In the genomic region with DNA sequence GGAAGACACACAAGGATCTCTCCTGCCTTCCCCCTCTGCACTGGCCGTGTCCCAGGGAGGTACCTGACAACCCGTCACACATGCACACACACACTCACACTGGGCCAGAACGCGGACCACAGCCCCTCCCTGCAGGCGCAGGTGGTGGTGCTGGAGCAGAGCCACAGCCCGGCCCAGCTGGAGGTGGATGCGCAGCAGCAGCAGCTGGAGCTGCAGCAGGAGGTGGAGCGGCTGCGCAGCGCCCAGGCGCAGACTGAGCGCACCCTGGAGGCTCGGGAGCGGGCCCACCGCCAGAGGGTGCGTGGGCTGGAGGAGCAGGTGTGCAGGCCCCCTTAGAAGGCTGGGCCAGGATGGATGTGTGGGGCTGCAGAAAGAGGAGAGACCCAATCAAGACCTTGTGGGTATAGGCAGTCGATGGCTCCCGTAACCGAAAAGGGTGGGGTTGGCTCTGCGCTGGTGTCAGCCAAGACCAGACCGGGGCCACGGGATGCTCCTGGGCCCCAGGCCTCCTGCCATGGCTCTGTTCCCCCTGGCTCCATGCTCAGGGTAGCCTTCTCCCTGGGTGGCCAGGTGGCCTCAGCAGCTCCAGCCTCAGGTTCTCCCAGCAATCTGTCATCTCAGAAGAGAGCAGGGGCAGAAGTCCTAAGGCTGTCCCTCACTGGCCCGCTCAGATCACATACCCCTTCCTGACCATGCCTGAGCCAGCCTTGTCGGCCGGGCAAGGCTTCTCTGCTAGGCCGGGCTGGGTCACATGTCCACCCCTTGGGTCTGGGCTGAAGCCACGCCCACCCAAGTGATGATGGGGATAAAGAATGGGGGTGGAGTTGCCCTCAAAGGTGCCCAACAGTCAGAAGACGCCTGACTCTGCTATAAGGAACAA, we compare ENCODE assay signal across 1 cellular context.
TF ChIP-seq lines count a peak whose summit lies in the region.

No MANE protein-coding gene starts in this region.

TF ChIP-seq in GM12878, 131 proteins besides CTCF, POLR2A, EP300 and RAD21:
- TF ChIP-seq ZBED1 (IDR thresholded peaks at IDR 0.05; ENCODE audit: borderline replicate concordance) (no peak), EGR1 (IDR thresholded peaks at IDR 0.05; ENCODE audit: borderline replicate concordance in 1 of 2, low read depth in 2 of 2, low read length in 2 of 2) (no peak), NR2C1 (IDR thresholded peaks at IDR 0.05) (no peak), RCOR1 (conservative IDR thresholded peaks at IDR 0.05; ENCODE audit: low read depth, low read length) (no peak), SMC3 (IDR thresholded peaks at IDR 0.05; ENCODE audit: borderline replicate concordance, low read length) (no peak), MYC (IDR thresholded peaks at IDR 0.05; ENCODE audit: insufficient read depth, insufficient read length, insufficient replicate concordance, low read length, severe bottlenecking) (no peak), POU2F2 (IDR thresholded peaks at IDR 0.05; ENCODE audit: borderline replicate concordance, low read depth, low read length) (no peak), NFYA (IDR thresholded peaks at IDR 0.05; ENCODE audit: borderline replicate concordance, low read depth, low read length) (no peak), TCF3 (IDR thresholded peaks at IDR 0.05; ENCODE audit: borderline replicate concordance, insufficient read depth, low read depth, low read length) (no peak), SIN3A (IDR thresholded peaks at IDR 0.05; ENCODE audit: low read depth, low read length) (no peak), DPF2 (IDR thresholded peaks at IDR 0.05) (no peak)
- TF ChIP-seq, protein P1, sequence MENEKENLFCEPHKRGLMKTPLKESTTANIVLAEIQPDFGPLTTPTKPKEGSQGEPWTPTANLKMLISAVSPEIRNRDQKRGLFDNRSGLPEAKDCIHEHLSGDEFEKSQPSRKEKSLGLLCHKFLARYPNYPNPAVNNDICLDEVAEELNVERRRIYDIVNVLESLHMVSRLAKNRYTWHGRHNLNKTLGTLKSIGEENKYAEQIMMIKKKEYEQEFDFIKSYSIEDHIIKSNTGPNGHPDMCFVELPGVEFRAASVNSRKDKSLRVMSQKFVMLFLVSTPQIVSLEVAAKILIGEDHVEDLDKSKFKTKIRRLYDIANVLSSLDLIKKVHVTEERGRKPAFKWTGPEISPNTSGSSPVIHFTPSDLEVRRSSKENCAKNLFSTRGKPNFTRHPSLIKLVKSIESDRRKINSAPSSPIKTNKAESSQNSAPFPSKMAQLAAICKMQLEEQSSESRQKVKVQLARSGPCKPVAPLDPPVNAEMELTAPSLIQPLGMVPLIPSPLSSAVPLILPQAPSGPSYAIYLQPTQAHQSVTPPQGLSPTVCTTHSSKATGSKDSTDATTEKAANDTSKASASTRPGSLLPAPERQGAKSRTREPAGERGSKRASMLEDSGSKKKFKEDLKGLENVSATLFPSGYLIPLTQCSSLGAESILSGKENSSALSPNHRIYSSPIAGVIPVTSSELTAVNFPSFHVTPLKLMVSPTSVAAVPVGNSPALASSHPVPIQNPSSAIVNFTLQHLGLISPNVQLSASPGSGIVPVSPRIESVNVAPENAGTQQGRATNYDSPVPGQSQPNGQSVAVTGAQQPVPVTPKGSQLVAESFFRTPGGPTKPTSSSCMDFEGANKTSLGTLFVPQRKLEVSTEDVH (IDR thresholded peaks at IDR 0.05; ENCODE audit: low read depth, partially characterized antibody), result no peak
- TF ChIP-seq, protein P2, sequence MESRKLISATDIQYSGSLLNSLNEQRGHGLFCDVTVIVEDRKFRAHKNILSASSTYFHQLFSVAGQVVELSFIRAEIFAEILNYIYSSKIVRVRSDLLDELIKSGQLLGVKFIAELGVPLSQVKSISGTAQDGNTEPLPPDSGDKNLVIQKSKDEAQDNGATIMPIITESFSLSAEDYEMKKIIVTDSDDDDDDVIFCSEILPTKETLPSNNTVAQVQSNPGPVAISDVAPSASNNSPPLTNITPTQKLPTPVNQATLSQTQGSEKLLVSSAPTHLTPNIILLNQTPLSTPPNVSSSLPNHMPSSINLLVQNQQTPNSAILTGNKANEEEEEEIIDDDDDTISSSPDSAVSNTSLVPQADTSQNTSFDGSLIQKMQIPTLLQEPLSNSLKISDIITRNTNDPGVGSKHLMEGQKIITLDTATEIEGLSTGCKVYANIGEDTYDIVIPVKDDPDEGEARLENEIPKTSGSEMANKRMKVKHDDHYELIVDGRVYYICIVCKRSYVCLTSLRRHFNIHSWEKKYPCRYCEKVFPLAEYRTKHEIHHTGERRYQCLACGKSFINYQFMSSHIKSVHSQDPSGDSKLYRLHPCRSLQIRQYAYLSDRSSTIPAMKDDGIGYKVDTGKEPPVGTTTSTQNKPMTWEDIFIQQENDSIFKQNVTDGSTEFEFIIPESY (IDR thresholded peaks at IDR 0.05), result no peak
- TF ChIP-seq, protein P3, sequence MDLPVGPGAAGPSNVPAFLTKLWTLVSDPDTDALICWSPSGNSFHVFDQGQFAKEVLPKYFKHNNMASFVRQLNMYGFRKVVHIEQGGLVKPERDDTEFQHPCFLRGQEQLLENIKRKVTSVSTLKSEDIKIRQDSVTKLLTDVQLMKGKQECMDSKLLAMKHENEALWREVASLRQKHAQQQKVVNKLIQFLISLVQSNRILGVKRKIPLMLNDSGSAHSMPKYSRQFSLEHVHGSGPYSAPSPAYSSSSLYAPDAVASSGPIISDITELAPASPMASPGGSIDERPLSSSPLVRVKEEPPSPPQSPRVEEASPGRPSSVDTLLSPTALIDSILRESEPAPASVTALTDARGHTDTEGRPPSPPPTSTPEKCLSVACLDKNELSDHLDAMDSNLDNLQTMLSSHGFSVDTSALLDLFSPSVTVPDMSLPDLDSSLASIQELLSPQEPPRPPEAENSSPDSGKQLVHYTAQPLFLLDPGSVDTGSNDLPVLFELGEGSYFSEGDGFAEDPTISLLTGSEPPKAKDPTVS (IDR thresholded peaks at IDR 0.05; ENCODE audit: low read depth, low read length), result no peak
- TF ChIP-seq, protein P4, sequence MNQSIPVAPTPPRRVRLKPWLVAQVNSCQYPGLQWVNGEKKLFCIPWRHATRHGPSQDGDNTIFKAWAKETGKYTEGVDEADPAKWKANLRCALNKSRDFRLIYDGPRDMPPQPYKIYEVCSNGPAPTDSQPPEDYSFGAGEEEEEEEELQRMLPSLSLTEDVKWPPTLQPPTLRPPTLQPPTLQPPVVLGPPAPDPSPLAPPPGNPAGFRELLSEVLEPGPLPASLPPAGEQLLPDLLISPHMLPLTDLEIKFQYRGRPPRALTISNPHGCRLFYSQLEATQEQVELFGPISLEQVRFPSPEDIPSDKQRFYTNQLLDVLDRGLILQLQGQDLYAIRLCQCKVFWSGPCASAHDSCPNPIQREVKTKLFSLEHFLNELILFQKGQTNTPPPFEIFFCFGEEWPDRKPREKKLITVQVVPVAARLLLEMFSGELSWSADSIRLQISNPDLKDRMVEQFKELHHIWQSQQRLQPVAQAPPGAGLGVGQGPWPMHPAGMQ (IDR thresholded peaks at IDR 0.05; ENCODE audit: borderline replicate concordance), result no peak
- TF ChIP-seq, protein P5, sequence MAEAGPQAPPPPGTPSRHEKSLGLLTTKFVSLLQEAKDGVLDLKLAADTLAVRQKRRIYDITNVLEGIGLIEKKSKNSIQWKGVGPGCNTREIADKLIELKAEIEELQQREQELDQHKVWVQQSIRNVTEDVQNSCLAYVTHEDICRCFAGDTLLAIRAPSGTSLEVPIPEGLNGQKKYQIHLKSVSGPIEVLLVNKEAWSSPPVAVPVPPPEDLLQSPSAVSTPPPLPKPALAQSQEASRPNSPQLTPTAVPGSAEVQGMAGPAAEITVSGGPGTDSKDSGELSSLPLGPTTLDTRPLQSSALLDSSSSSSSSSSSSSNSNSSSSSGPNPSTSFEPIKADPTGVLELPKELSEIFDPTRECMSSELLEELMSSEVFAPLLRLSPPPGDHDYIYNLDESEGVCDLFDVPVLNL (IDR thresholded peaks at IDR 0.05; ENCODE audit: low read depth, low read length), result no peak
- TF ChIP-seq, protein P6, sequence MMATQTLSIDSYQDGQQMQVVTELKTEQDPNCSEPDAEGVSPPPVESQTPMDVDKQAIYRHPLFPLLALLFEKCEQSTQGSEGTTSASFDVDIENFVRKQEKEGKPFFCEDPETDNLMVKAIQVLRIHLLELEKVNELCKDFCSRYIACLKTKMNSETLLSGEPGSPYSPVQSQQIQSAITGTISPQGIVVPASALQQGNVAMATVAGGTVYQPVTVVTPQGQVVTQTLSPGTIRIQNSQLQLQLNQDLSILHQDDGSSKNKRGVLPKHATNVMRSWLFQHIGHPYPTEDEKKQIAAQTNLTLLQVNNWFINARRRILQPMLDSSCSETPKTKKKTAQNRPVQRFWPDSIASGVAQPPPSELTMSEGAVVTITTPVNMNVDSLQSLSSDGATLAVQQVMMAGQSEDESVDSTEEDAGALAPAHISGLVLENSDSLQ (IDR thresholded peaks at IDR 0.05), result no peak
- TF ChIP-seq, protein P7, sequence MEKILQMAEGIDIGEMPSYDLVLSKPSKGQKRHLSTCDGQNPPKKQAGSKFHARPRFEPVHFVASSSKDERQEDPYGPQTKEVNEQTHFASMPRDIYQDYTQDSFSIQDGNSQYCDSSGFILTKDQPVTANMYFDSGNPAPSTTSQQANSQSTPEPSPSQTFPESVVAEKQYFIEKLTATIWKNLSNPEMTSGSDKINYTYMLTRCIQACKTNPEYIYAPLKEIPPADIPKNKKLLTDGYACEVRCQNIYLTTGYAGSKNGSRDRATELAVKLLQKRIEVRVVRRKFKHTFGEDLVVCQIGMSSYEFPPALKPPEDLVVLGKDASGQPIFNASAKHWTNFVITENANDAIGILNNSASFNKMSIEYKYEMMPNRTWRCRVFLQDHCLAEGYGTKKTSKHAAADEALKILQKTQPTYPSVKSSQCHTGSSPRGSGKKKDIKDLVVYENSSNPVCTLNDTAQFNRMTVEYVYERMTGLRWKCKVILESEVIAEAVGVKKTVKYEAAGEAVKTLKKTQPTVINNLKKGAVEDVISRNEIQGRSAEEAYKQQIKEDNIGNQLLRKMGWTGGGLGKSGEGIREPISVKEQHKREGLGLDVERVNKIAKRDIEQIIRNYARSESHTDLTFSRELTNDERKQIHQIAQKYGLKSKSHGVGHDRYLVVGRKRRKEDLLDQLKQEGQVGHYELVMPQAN (conservative IDR thresholded peaks at IDR 0.05), result no peak
